1 cellular context compared by ENCODE assay signal in genomic region chr11:126268708-126269579, GRCh38.
TF ChIP-seq lines count a peak whose summit lies in the region.

TSS of gene FOXRED1 (plus strand) at chr11:126269154. CDS start at chr11:126269207, 53 bp downstream.
TSS of gene SRPRA (minus strand) at chr11:126268895. CDS start at chr11:126268804, 91 bp downstream.

TF ChIP-seq in K562, 482 proteins besides CTCF, POLR2A, EP300 and RAD21 (continued from another document and continues in another):
- peak; percentile 77; the same call in 1 of the 2 replicates for TF ChIP-seq ZNF740 (CRISPR knock-in tag; IDR thresholded peaks at IDR 0.05)
- no peak; a peak in 1 of 4 replicates for TF ChIP-seq ZNF740 (tag; IDR thresholded peaks at IDR 0.05)
- TF ChIP-seq ID3 (CRISPR knock-in tag; IDR thresholded peaks at IDR 0.05), result no peak
- TF ChIP-seq ID3 (tag; IDR thresholded peaks at IDR 0.05), result no peak
- no peak for TF ChIP-seq ZNF584 (CRISPR knock-in tag; IDR thresholded peaks at IDR 0.05; ENCODE audit: low read depth)
- TF ChIP-seq POU5F1 (IDR thresholded peaks at IDR 0.05; ENCODE audit: borderline replicate concordance, low read depth, low read length, partially characterized antibody), result peak; percentile 47
- TF ChIP-seq CLOCK (CRISPR knock-in tag; IDR thresholded peaks at IDR 0.05; ENCODE audit: borderline replicate concordance), result no peak
- no peak for TF ChIP-seq ZNF75A (CRISPR knock-in tag; IDR thresholded peaks at IDR 0.05)
- TF ChIP-seq ARHGAP35 (IDR thresholded peaks at IDR 0.05; ENCODE audit: partially characterized antibody), result no peak
- no peak for TF ChIP-seq ATF4 (CRISPR knock-in tag; IDR thresholded peaks at IDR 0.05)
- TF ChIP-seq POLR3A (IDR thresholded peaks at IDR 0.05; ENCODE audit: borderline replicate concordance, extremely low read depth, insufficient read depth, insufficient read length), result no peak
- 0 out of 2 replicates have a peak, but pooled peaks have one; percentile 19 for TF ChIP-seq ERF (CRISPR knock-in tag; IDR thresholded peaks at IDR 0.05)
- no peak for TF ChIP-seq BRD9 (IDR thresholded peaks at IDR 0.05; ENCODE audit: low read depth, partially characterized antibody)
- TF ChIP-seq NFIC (IDR thresholded peaks at IDR 0.05), result peak; percentile 45; the same call in 1 of the 2 replicates
- no peak; the same call in none of the 2 replicates for TF ChIP-seq HDAC2 (IDR thresholded peaks at IDR 0.05)
- TF ChIP-seq TFAP4 (CRISPR knock-in tag; IDR thresholded peaks at IDR 0.05; ENCODE audit: borderline replicate concordance), result peak; percentile 74; the same call in 1 of the 2 replicates
- TF ChIP-seq GABPB2 (CRISPR knock-in tag; conservative IDR thresholded peaks at IDR 0.05), result no peak
- TF ChIP-seq ZNF263 (CRISPR knock-in tag; IDR thresholded peaks at IDR 0.05; ENCODE audit: borderline replicate concordance), result no peak
- TF ChIP-seq RERE (CRISPR knock-in tag; IDR thresholded peaks at IDR 0.05; ENCODE audit: borderline replicate concordance), result no peak
- TF ChIP-seq E2F6 (IDR thresholded peaks at IDR 0.05; ENCODE audit: borderline replicate concordance in 1 of 2, extremely low read depth in 1 of 2, insufficient read depth in 1 of 2, insufficient read length in 1 of 2, low read depth in 1 of 2, low read length in 1 of 2, poor library complexity in 1 of 2, severe bottlenecking in 1 of 2), result peak in 1 of 2 experiments; percentile 36
- TF ChIP-seq MYBL2 (IDR thresholded peaks at IDR 0.05; ENCODE audit: low read depth), result no peak
- TF ChIP-seq MYBL2 (CRISPR knock-in tag; IDR thresholded peaks at IDR 0.05; ENCODE audit: borderline replicate concordance), result no peak
- TF ChIP-seq CAMTA2 (CRISPR knock-in tag; conservative IDR thresholded peaks at IDR 0.05), result no peak
- TF ChIP-seq MXI1 (IDR thresholded peaks at IDR 0.05; ENCODE audit: low read depth, low read length), result no peak; the same call in 1 of the 2 replicates
- no peak for TF ChIP-seq PHB2 (IDR thresholded peaks at IDR 0.05; ENCODE audit: low read depth)
- TF ChIP-seq ZNF140 (CRISPR knock-in tag; IDR thresholded peaks at IDR 0.05), result no peak
- no peak for TF ChIP-seq CUX1 (CRISPR knock-in tag; IDR thresholded peaks at IDR 0.05)
- no peak for TF ChIP-seq TCF7L2 (IDR thresholded peaks at IDR 0.05; ENCODE audit: low read depth, low read length)
- TF ChIP-seq SRSF9 (IDR thresholded peaks at IDR 0.05; ENCODE audit: borderline replicate concordance, low read depth, low read length), result no peak
- no peak for TF ChIP-seq SMAD2 (IDR thresholded peaks at IDR 0.05; ENCODE audit: low read depth, low read length)
- TF ChIP-seq U2AF1 (optimal IDR thresholded peaks at IDR 0.05; ENCODE audit: low read depth, low read length), result no peak
- TF ChIP-seq ZC3H4 (CRISPR knock-in tag; IDR thresholded peaks at IDR 0.05; ENCODE audit: borderline replicate concordance), result no peak
- no peak for TF ChIP-seq ZNF124 (CRISPR knock-in tag; IDR thresholded peaks at IDR 0.05)
- no peak for TF ChIP-seq FOXJ2 (tag; IDR thresholded peaks at IDR 0.05)
- peak; percentile 93 for TF ChIP-seq ATF1 (CRISPR knock-in tag; IDR thresholded peaks at IDR 0.05)
- peak; percentile 99 for TF ChIP-seq ATF1 (tag; IDR thresholded peaks at IDR 0.05)
- TF ChIP-seq XRCC4 (IDR thresholded peaks at IDR 0.05; ENCODE audit: extremely low read depth, insufficient read depth, insufficient read length), result no peak
- TF ChIP-seq HMG20B (CRISPR knock-in tag; IDR thresholded peaks at IDR 0.05), result no peak
- no peak for TF ChIP-seq DDX20 (tag; IDR thresholded peaks at IDR 0.05; ENCODE audit: low read depth)
- no peak for TF ChIP-seq RFX7 (CRISPR knock-in tag; IDR thresholded peaks at IDR 0.05)
- peak; percentile 66 for TF ChIP-seq KDM5B (IDR thresholded peaks at IDR 0.05; ENCODE audit: insufficient replicate concordance, low read depth, low read length)
- peak; percentile 70 for TF ChIP-seq NKRF (IDR thresholded peaks at IDR 0.05; ENCODE audit: borderline replicate concordance)
- TF ChIP-seq KAT8 (IDR thresholded peaks at IDR 0.05; ENCODE audit: low read depth), result no peak
- peak; percentile 84 for TF ChIP-seq TOE1 (IDR thresholded peaks at IDR 0.05; ENCODE audit: borderline replicate concordance)
- no peak for TF ChIP-seq TOE1 (CRISPR knock-in tag; IDR thresholded peaks at IDR 0.05; ENCODE audit: borderline replicate concordance, low read depth)
- no peak for TF ChIP-seq STAG1 (CRISPR knock-in tag; IDR thresholded peaks at IDR 0.05; ENCODE audit: borderline replicate concordance)
- no peak for TF ChIP-seq HNRNPH1 (optimal IDR thresholded peaks at IDR 0.05; ENCODE audit: low read depth, low read length)
